ENCODE assay signal across 9 cellular contexts in the genomic region with DNA sequence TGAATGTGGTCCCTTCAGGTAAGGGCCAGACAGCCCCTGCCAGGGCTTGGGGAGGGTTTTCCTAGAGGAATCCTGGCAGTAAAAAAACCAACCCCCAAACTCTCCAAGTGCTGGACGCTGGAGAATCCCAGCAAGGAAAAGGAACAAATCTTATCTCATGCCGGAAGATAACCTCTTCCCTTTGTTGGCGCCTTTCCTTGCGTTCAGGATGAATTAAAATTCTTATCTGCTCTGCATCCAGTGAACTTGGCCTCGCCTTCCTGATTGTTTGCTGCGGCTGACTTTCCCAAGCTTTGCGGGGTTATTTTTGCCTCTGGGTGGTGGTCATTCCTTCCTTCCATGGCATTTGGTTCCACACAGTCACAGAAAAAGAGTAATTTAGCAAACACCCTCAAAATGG.
DNase-seq lines count a peak whose midpoint lies in the region; ATAC-seq, FAIRE-seq and TF ChIP-seq lines count a peak whose summit lies in the region.
"Had no signal": no experiment of that assay in that cellular context is flagged by ENCODE, and none has a peak within 500 bp of the region (broad histone marks: within the 10 kb centered on the region; RNA-seq: fewer than 3 reads in every experiment).

No MANE protein-coding gene starts in this region.

- ATAC-seq in left colon = peak; percentile 41
- ATAC-seq in stimulated activated naive B cell treated with anti-CD40 and anti-IgM and Interleukin-4, amounts not matched to agents 10 μg/mL and 1 μg/mL and 100 μg/mL, for 72 hours (replicated peaks) = no peak
- no peak for ATAC-seq in HG03342 (IDR thresholded peaks at IDR 0.05; ENCODE audit: unreplicated experiment)
- no peak for ATAC-seq in GM18909 (IDR thresholded peaks at IDR 0.05; ENCODE audit: poor library complexity, unreplicated experiment)

- no peak overlapping the region for H3K27ac Mint-ChIP-seq in T-helper 2 cell treated with Interferon-gamma antibody and Interleukin-4, amounts not matched to agents 5 μg/mL and 100 μg/mL, for 36 hours
- H3K27ac Mint-ChIP-seq in stimulated activated naive B cell treated with anti-CD40 and anti-IgM and Interleukin-4, amounts not matched to agents 10 μg/mL and 1 μg/mL and 100 μg/mL, for 72 hours = peak overlapping the region; percentile 14

- peak overlapping the region in 1 of 2 donors; percentile 39 for H3K27ac ChIP-seq in small intestine (ENCODE audit: low read depth in 1 of 2, low read length in 1 of 2)

- H3K36me3 ChIP-seq in bronchial epithelial cell (ENCODE audit: control insufficient read depth, insufficient read depth, low read length) = no peaks in the 10 kb centered on the region
- no peaks in the 10 kb centered on the region for H3K36me3 ChIP-seq in small intestine (ENCODE audit: control insufficient read depth in 2 of 2, insufficient read depth in 2 of 2, low read length in 2 of 2)

- no peak for DNase-seq in T-helper 2 cell treated with Interferon-gamma antibody and Interleukin-4, amounts not matched to agents 5 μg/mL and 100 μg/mL, for 36 hours (ENCODE audit: low spot score)
- no peak for DNase-seq in T-helper 2 cell
- no peak for DNase-seq in bronchial epithelial cell (ENCODE audit: low read depth)
- DNase-seq in left colon = peak in 1 of 2 donors; percentile 8
- DNase-seq in stimulated activated naive B cell treated with anti-CD40 and anti-IgM and Interleukin-4, amounts not matched to agents 10 μg/mL and 1 μg/mL and 100 μg/mL, for 72 hours = no peak
- no peak for DNase-seq in small intestine
- DNase-seq: cortex of kidney had no signal

- H3K4me1 Mint-ChIP-seq in T-helper 2 cell treated with Interferon-gamma antibody and Interleukin-4, amounts not matched to agents 5 μg/mL and 100 μg/mL, for 36 hours (ENCODE audit: low read depth) = peaks cover 4% of the 10 kb centered on the region
- H3K4me1 Mint-ChIP-seq in stimulated activated naive B cell treated with anti-CD40 and anti-IgM and Interleukin-4, amounts not matched to agents 10 μg/mL and 1 μg/mL and 100 μg/mL, for 72 hours = peaks cover 3 to 5% of the 10 kb centered on the region in 2 donors

- no peaks in the 10 kb centered on the region for H3K9me3 Mint-ChIP-seq in T-helper 2 cell treated with Interferon-gamma antibody and Interleukin-4, amounts not matched to agents 5 μg/mL and 100 μg/mL, for 36 hours
- peaks cover 0 to 1% of the 10 kb centered on the region in 2 donors for H3K9me3 Mint-ChIP-seq in stimulated activated naive B cell treated with anti-CD40 and anti-IgM and Interleukin-4, amounts not matched to agents 10 μg/mL and 1 μg/mL and 100 μg/mL, for 72 hours

- TF ChIP-seq CTCF in bronchial epithelial cell (IDR thresholded peaks at IDR 0.05; ENCODE audit: insufficient read depth, low read length, severe bottlenecking) = no peak

- peak overlapping the region; percentile 73 for H3K4me3 Mint-ChIP-seq in T-helper 2 cell treated with Interferon-gamma antibody and Interleukin-4, amounts not matched to agents 5 μg/mL and 100 μg/mL, for 36 hours
- peak overlapping the region; percentile 65 to 80 for H3K4me3 Mint-ChIP-seq in stimulated activated naive B cell treated with anti-CD40 and anti-IgM and Interleukin-4, amounts not matched to agents 10 μg/mL and 1 μg/mL and 100 μg/mL, for 72 hours

- H3K4me1 ChIP-seq in small intestine (ENCODE audit: control insufficient read depth in 2 of 2, insufficient read depth in 1 of 2, low read depth in 1 of 2, low read length in 1 of 2) = no peaks in the 10 kb centered on the region

- peaks cover 45% of the 10 kb centered on the region for H3K27me3 Mint-ChIP-seq in T-helper 2 cell treated with Interferon-gamma antibody and Interleukin-4, amounts not matched to agents 5 μg/mL and 100 μg/mL, for 36 hours (ENCODE audit: low read depth)
- peaks cover 11 to 21% of the 10 kb centered on the region in 2 donors for H3K27me3 Mint-ChIP-seq in stimulated activated naive B cell treated with anti-CD40 and anti-IgM and Interleukin-4, amounts not matched to agents 10 μg/mL and 1 μg/mL and 100 μg/mL, for 72 hours

- H3K36me3 Mint-ChIP-seq in T-helper 2 cell treated with Interferon-gamma antibody and Interleukin-4, amounts not matched to agents 5 μg/mL and 100 μg/mL, for 36 hours (ENCODE audit: low read depth) = no peaks in the 10 kb centered on the region
- no peaks in the 10 kb centered on the region for H3K36me3 Mint-ChIP-seq in stimulated activated naive B cell treated with anti-CD40 and anti-IgM and Interleukin-4, amounts not matched to agents 10 μg/mL and 1 μg/mL and 100 μg/mL, for 72 hours

- no peaks in the 10 kb centered on the region for H3K9me3 ChIP-seq in small intestine (ENCODE audit: control insufficient read depth, low read depth)

- H3K4me3 ChIP-seq in bronchial epithelial cell (ENCODE audit: low read depth, low read length) (peak overlapping the region; percentile 44), small intestine (ENCODE audit: low read depth in 1 of 2, low read length in 2 of 2) (no peak overlapping the region)

- intact Hi-C loops in left colon (cut with DNase I, micrococcal nuclease) = loop anchor here (10.0 kb wide), 2 partner anchors 260 to 700 kb away; partner anchors contain the start of gene TANC2 (in 2 of the 2)

- no peaks in the 10 kb centered on the region for H3K27me3 ChIP-seq in bronchial epithelial cell (ENCODE audit: control insufficient read depth, insufficient read depth, low read length)
- peaks cover 5 to 6% of the 10 kb centered on the region in 2 donors for H3K27me3 ChIP-seq in small intestine (ENCODE audit: control insufficient read depth in 2 of 2, insufficient read depth in 2 of 2, low read length in 2 of 2)

- 14 to 51% (median 31%) methylated on average over 7 of the region's 7 CpGs for WGBS in small intestine, 3 donors

- FAIRE-seq in bronchial epithelial cell (lab: Jason Lieb, UNC) (no peak), small intestine (lab: Jason Lieb, UNC) (no peak)
